Comparison of ENCODE assay signal across 8 cellular contexts in genomic region chr16:53945996-53946395, GRCh38.
DNase-seq lines count a peak whose midpoint lies in the region; ATAC-seq lines count a peak whose summit lies in the region.

No MANE protein-coding gene starts in this region.

- no peak overlapping the region for H3K56ac ChIP-seq in mesendoderm (ENCODE audit: low read length)

- H3K4ac ChIP-seq in mesendoderm (ENCODE audit: low read depth, low read length): no peak overlapping the region

- no peak overlapping the region for H3K4me2 ChIP-seq in mesendoderm (ENCODE audit: low read length)

- no peaks in the 10 kb centered on the region for H3K79me2 ChIP-seq in mesendoderm (ENCODE audit: control insufficient read depth, insufficient read depth, low read length)

- no peaks in the 10 kb centered on the region for H3K4me1 ChIP-seq in mesendoderm (ENCODE audit: control insufficient read depth, low read depth, low read length)

- H3K36me3 ChIP-seq in mesendoderm (ENCODE audit: control insufficient read depth, insufficient read depth, low read length): no peaks in the 10 kb centered on the region

- no peak overlapping the region for H4K8ac ChIP-seq in mesendoderm (ENCODE audit: low read depth, low read length)

- H2BK120ac ChIP-seq in mesendoderm (ENCODE audit: low read depth, low read length): no peak overlapping the region

- no peak overlapping the region for H2BK5ac ChIP-seq in mesendoderm (ENCODE audit: low read length)

- ATAC-seq in HG03159 (IDR thresholded peaks at IDR 0.05; ENCODE audit: unreplicated experiment): no peak

- H3K27me3 ChIP-seq in mesendoderm (ENCODE audit: insufficient read depth, low read length, poor library complexity): no peaks in the 10 kb centered on the region

- WGBS in mesendoderm (ENCODE audit: extremely low coverage, insufficient coverage, low lambda C conversion rate): no CpG with 5 or more reads among the region's 2 CpGs

- DNase-seq in NCI-H1436 (lab: John Stamatoyannopoulos, UW): peak; percentile 27
- DNase-seq in NCI-H1436 treated with DMSO at 0.1 percent for 48 hours (lab: John Stamatoyannopoulos, UW): no peak
- peak; percentile 60 for DNase-seq in MV-4-11 (lab: John Stamatoyannopoulos, UW)
- peak; percentile 40 to 58 for DNase-seq in dermis microvascular lymphatic vessel endothelial cell (ENCODE audit: low read depth in 2 of 2)
- DNase-seq in mesendoderm: peak; percentile 63
- no peak for DNase-seq in DMS79 (lab: John Stamatoyannopoulos, UW)
- no peak for DNase-seq in OCI-M2 (lab: John Stamatoyannopoulos, UW; ENCODE audit: unreplicated experiment)

- H3K9ac ChIP-seq in mesendoderm (ENCODE audit: low read length): no peak overlapping the region

- H3K18ac ChIP-seq in mesendoderm (ENCODE audit: low read length): no peak overlapping the region

- H4K5ac ChIP-seq in mesendoderm (ENCODE audit: low read length): no peak overlapping the region

- H3K23ac ChIP-seq in mesendoderm (ENCODE audit: low read length): no peak overlapping the region

- H2BK15ac ChIP-seq in mesendoderm (replicated peaks; ENCODE audit: low read depth): no peak overlapping the region

- no peak overlapping the region for H3K4me3 ChIP-seq in mesendoderm (ENCODE audit: low read length)

- H3K27ac ChIP-seq in mesendoderm (ENCODE audit: low read depth, low read length): no peak overlapping the region

- no peaks in the 10 kb centered on the region for H3K79me1 ChIP-seq in mesendoderm (ENCODE audit: low read length)

- no peak overlapping the region for H2AK5ac ChIP-seq in mesendoderm (ENCODE audit: low read length)

Comparison
In these comparisons a context has a peak if more than half of its experiments do, and no peak if none do; other contexts are left out.
1. DNase-seq: peak in NCI-H1436 (single experiment), MV-4-11 (single experiment), dermis microvascular lymphatic vessel endothelial cell (2 of 2) and mesendoderm (single experiment); none in NCI-H1436 treated with DMSO at 0.1 percent for 48 hours (single experiment), DMS79 (single experiment) and OCI-M2 (single experiment).